15 cellular contexts compared by ENCODE assay signal in the genomic region with DNA sequence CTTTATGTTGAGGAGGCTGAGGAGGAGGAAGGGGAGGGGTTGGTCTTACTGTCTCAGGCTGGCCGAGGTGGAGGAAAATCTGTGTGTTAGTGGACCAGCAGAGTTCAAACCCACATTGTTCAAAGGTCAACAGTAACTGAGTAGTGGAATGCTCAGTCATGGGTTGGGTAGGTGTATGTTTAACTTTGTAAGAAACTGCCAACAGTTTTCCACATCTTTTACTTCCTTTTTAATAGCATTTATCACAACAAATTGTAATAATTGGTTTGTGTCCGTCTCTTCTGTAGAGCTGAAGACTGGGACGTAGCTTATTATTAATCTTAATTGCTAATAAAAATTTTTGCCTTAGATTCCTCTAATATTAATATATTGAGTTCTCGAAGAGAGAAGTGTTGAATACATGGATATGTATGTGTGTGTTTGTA. TPM values are rescaled to one million over a fixed set of nuclear protein-coding genes. Genes with fewer than 3 reads are reported as not detected.
"Had no signal": no experiment of that assay in that cellular context is flagged by ENCODE, and none has a peak within 500 bp of the region (broad histone marks: within the 10 kb centered on the region; RNA-seq: fewer than 3 reads in every experiment).

No MANE protein-coding gene starts in this region.

- DNase-seq: activated CD4-positive, alpha-beta T cell treated with anti-CD3 and anti-CD28 coated beads, Interleukin-2, amount 10 ng/mL, durations not matched to agents 7 days and 5 days; activated CD4-positive, CD25-positive, alpha-beta regulatory T cell; activated naive CD4-positive, alpha-beta T cell treated with anti-CD3 and anti-CD28 coated beads, Interleukin-2, amount 50 U/mL, for 16 hours; activated T-cell treated with anti-CD3 and anti-CD28 coated beads, Interleukin-2, amount 50 U/mL, for 1 hour; adrenal gland; body of pancreas; glutamatergic neuron; immature natural killer cell; left lung; ovary; tibial artery had no signal

- H3K9me3 ChIP-seq: adrenal gland, body of pancreas, esophagus muscularis mucosa, left lung, ovary, tibial artery had no signal

- H3K9me3 Mint-ChIP-seq: activated CD4-positive, alpha-beta T cell treated with anti-CD3 and anti-CD28 coated beads, Interleukin-2, amount 10 ng/mL, durations not matched to agents 7 days and 5 days; memory B cell; neural crest cell had no signal

- H3K27me3 ChIP-seq: adrenal gland, body of pancreas, esophagus muscularis mucosa, left lung, ovary, tibial artery had no signal

- H3K27ac ChIP-seq: adrenal gland, esophagus muscularis mucosa, left lung, ovary, skin epidermis, tibial artery had no signal

- H3K4me3 Mint-ChIP-seq: activated CD4-positive, alpha-beta T cell treated with anti-CD3 and anti-CD28 coated beads, Interleukin-2, amount 10 ng/mL, durations not matched to agents 7 days and 5 days; immature natural killer cell; memory B cell; neural crest cell had no signal

- H3K27ac Mint-ChIP-seq: activated CD4-positive, alpha-beta T cell treated with anti-CD3 and anti-CD28 coated beads, Interleukin-2, amount 10 ng/mL, durations not matched to agents 7 days and 5 days; immature natural killer cell; memory B cell had no signal

- ATAC-seq: body of pancreas, left lung had no signal

- H3K4me3 ChIP-seq: adrenal gland, body of pancreas, esophagus muscularis mucosa, left lung, ovary, skin epidermis, tibial artery had no signal

- H3K36me3 ChIP-seq: ovary had no signal

- H3K27me3 Mint-ChIP-seq: memory B cell had no signal

RNA-seq across cellular contexts. Expression of a gene that starts 40.9 kb away (rescaled TPM):
- polyA plus RNA-seq: immature natural killer cell had no signal
